In the genomic region with DNA sequence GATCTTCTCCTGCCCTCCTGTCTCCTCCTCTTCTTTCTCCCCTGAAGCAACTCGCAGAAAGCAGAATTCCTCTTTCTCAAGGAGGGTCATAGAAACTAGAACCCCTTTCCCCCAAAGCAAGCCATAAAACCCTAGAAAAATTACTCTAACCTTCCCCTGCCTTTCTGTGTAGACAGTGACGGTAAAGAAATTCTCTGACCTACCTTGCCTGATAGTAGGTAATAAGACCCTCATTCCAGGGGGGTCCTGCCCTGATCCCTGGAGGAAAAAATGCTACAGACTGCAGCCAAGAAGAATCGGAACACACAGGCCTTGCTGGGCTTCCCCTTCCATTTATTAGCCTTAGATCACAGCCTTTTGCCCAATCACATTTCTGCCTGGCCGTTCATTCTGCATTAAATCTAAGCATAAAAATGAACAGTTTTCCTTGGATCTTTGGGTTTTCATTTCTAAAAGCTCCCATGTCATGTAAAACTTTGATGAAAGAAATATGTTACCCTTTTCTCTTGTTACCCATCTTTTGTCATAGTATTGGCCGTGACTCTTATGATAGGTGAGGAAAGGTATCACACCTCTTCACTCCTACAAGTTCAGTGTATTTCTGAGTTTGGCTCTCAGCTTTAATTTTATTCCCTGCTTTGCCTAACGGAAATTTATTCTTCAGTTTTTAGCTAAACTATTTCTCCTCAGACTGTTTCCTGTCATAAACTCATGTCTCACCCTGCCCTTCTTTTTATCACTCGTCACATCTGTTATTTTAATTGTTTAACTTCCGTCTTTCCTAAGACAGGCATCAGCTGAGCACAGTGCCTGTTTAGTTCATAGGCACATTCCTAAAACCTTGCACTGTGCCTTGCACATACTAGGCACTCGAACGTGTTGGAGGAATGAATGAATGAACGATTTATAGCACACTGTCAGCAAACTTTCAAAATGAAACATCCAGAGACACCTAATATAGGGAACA, we compare ENCODE assay signal across 13 cellular contexts. TPM values are rescaled to one million over a fixed set of nuclear protein-coding genes. Genes with fewer than 3 reads are reported as not detected.
DNase-seq lines count a peak whose midpoint lies in the region; ATAC-seq, FAIRE-seq and TF ChIP-seq lines count a peak whose summit lies in the region.
"Had no signal": no experiment of that assay in that cellular context is flagged by ENCODE, and none has a peak within 500 bp of the region (broad histone marks: within the 10 kb centered on the region; RNA-seq: fewer than 3 reads in every experiment).

No MANE protein-coding gene starts in this region.

- H3K27ac ChIP-seq in spleen: peak overlapping the region in 6 of 8 donors; percentile 35 to 67 (median 44)

- H3K9me3 Mint-ChIP-seq in activated T-cell treated with anti-CD3 and anti-CD28 coated beads, Interleukin-2, amount 50 U/mL, for 24 hours: no peaks in the 10 kb centered on the region
- no peaks in the 10 kb centered on the region for H3K9me3 Mint-ChIP-seq in activated naive CD8-positive, alpha-beta T cell treated with anti-CD3 and anti-CD28 coated beads, Interleukin-2, amount 50 U/mL, for 24 hours

- TF ChIP-seq POLR2A in spleen (IDR thresholded peaks at IDR 0.05): no peak

- peaks cover 49% of the 10 kb centered on the region for H3K36me3 Mint-ChIP-seq in activated T-cell treated with anti-CD3 and anti-CD28 coated beads, Interleukin-2, amount 50 U/mL, for 24 hours (ENCODE audit: low read depth)
- H3K36me3 Mint-ChIP-seq in activated naive CD8-positive, alpha-beta T cell treated with anti-CD3 and anti-CD28 coated beads, Interleukin-2, amount 50 U/mL, for 24 hours (ENCODE audit: low read depth): peaks cover 43% of the 10 kb centered on the region

- no peak overlapping the region for H2AFZ ChIP-seq in Loucy (ENCODE audit: low read length)

- H3K4me3 Mint-ChIP-seq in activated T-cell treated with anti-CD3 and anti-CD28 coated beads, Interleukin-2, amount 50 U/mL, for 24 hours: no peak overlapping the region
- peak overlapping the region; percentile 1 for H3K4me3 Mint-ChIP-seq in activated naive CD8-positive, alpha-beta T cell treated with anti-CD3 and anti-CD28 coated beads, Interleukin-2, amount 50 U/mL, for 24 hours

- H3K9ac ChIP-seq in Loucy (ENCODE audit: low read depth, low read length, poor library complexity, severe bottlenecking): peak overlapping the region; percentile 94

- FAIRE-seq in urothelium cell line (lab: Jason Lieb, UNC): no peak

- DNase-seq in activated T-cell treated with anti-CD3 and anti-CD28 coated beads, Interleukin-2, amount 50 U/mL, for 24 hours: no peak
- DNase-seq in activated T-cell treated with anti-CD3 and anti-CD28 coated beads, Interleukin-2, amount 50 U/mL, for 1 hour: no peak
- DNase-seq in activated naive CD8-positive, alpha-beta T cell treated with anti-CD3 and anti-CD28 coated beads, Interleukin-2, amount 50 U/mL, for 24 hours: no peak
- DNase-seq in spleen (no peak), iPS-NIHi11 (ENCODE audit: low spot score) (no peak), urothelium cell line (ENCODE audit: low spot score) (no peak)
- DNase-seq: activated gamma-delta T cell; effector CD8-positive, alpha-beta T cell; NCI-H524 treated with DMSO at 0.1 percent for 48 hours had no signal

- H3K9me2 ChIP-seq in Loucy (replicated peaks; ENCODE audit: low read depth, low read length): no peaks in the 10 kb centered on the region

- peak overlapping the region; percentile 83 for H3K4me2 ChIP-seq in Loucy (ENCODE audit: low read depth, low read length, poor library complexity, severe bottlenecking)

- H3K36me3 ChIP-seq in Loucy (ENCODE audit: insufficient read depth, low read length) (peaks cover 35% of the 10 kb centered on the region), spleen (peaks cover 6 to 48% (median 44%) of the 10 kb centered on the region in 6 donors)

- TF ChIP-seq CTCF in Loucy (conservative IDR thresholded peaks at IDR 0.05; ENCODE audit: low read length) (no peak), spleen (IDR thresholded peaks at IDR 0.05 in 8 of 11, conservative IDR thresholded peaks at IDR 0.05 in 3 of 11) (no peak)

- H3K27me3 Mint-ChIP-seq in activated T-cell treated with anti-CD3 and anti-CD28 coated beads, Interleukin-2, amount 50 U/mL, for 24 hours: no peaks in the 10 kb centered on the region
- H3K27me3 Mint-ChIP-seq in activated naive CD8-positive, alpha-beta T cell treated with anti-CD3 and anti-CD28 coated beads, Interleukin-2, amount 50 U/mL, for 24 hours: no peaks in the 10 kb centered on the region

- ATAC-seq in activated naive CD8-positive, alpha-beta T cell treated with anti-CD3 and anti-CD28 coated beads, Interleukin-2, amount 50 U/mL, for 24 hours: no peak
- ATAC-seq in HG03280 (IDR thresholded peaks at IDR 0.05; ENCODE audit: unreplicated experiment): no peak

- H3K27me3 ChIP-seq in Loucy (ENCODE audit: insufficient read depth, low read length, poor library complexity, severe bottlenecking) (no peaks in the 10 kb centered on the region), spleen (replicated peaks in 1 of 7) (no peaks in the 10 kb centered on the region)

- peak overlapping the region; percentile 79 for H3K27ac Mint-ChIP-seq in activated T-cell treated with anti-CD3 and anti-CD28 coated beads, Interleukin-2, amount 50 U/mL, for 24 hours
- peak overlapping the region; percentile 49 for H3K27ac Mint-ChIP-seq in activated naive CD8-positive, alpha-beta T cell treated with anti-CD3 and anti-CD28 coated beads, Interleukin-2, amount 50 U/mL, for 24 hours

- H3K79me2 ChIP-seq in Loucy (ENCODE audit: insufficient read depth, low read length): 0 out of 2 replicates have a peak, but pooled peaks cover 4% of the 10 kb centered on the region

- H3K9me3 ChIP-seq in Loucy (ENCODE audit: insufficient read depth, low read depth, low read length): no peaks in the 10 kb centered on the region
- H3K9me3 ChIP-seq in spleen: no peaks in the 10 kb centered on the region

- 11 to 26% (median 14%) methylated on average over 11 of the region's 11 CpGs for WGBS in spleen, 5 donors

- intact Hi-C loops in spleen (cut with DNase I; ENCODE audit: low total_unique reads): no loop called here

- H3K4me1 ChIP-seq in Loucy (ENCODE audit: insufficient read depth, low read length, poor library complexity, severe bottlenecking) (peaks cover 73% of the 10 kb centered on the region), spleen (peaks cover 23 to 42% (median 29%) of the 10 kb centered on the region in 6 donors)

- peaks cover 48% of the 10 kb centered on the region for H3K4me1 Mint-ChIP-seq in activated T-cell treated with anti-CD3 and anti-CD28 coated beads, Interleukin-2, amount 50 U/mL, for 24 hours (ENCODE audit: low read depth)
- H3K4me1 Mint-ChIP-seq in activated naive CD8-positive, alpha-beta T cell treated with anti-CD3 and anti-CD28 coated beads, Interleukin-2, amount 50 U/mL, for 24 hours: peaks cover 34% of the 10 kb centered on the region

- H4K20me1 ChIP-seq in Loucy (ENCODE audit: insufficient read depth, low read length, poor library complexity, severe bottlenecking): no peaks in the 10 kb centered on the region

- H3K4me3 ChIP-seq in Loucy (ENCODE audit: low read length, poor library complexity, severe bottlenecking): peak overlapping the region; percentile 68
- H3K4me3 ChIP-seq in spleen: no peak overlapping the region

- peaks cover 21% of the 10 kb centered on the region for H3F3A ChIP-seq in Loucy (ENCODE audit: low read depth)

RNA-seq across cellular contexts. Expression of a gene that starts 20.4 kb away (rescaled TPM):
- not detected for total RNA-seq in spleen
- not detected for polyA plus RNA-seq in spleen
- total RNA-seq: LHCN-M2 had no signal
- polyA plus RNA-seq: AG04450 had no signal

RNA-seq across cellular contexts. Expression of a gene that starts 56.7 kb away (rescaled TPM):
- 100 to 1,000 TPM; 488 to 968 (median 620) TPM for total RNA-seq in spleen
- 100 to 1,000 TPM; 155 to 226 (median 206) TPM for polyA plus RNA-seq in spleen
- total RNA-seq: LHCN-M2 had no signal
- polyA plus RNA-seq: AG04450 had no signal
